9 cellular contexts compared by ENCODE assay signal in genomic region chr13:100513987-100514670, GRCh38.
DNase-seq lines count a peak whose midpoint lies in the region; ATAC-seq, FAIRE-seq and TF ChIP-seq lines count a peak whose summit lies in the region.
"Had no signal": no experiment of that assay in that cellular context is flagged by ENCODE, and none has a peak within 500 bp of the region (broad histone marks: within the 10 kb centered on the region; RNA-seq: fewer than 3 reads in every experiment).

No MANE protein-coding gene starts in this region.

- intact Hi-C loops in left ventricle myocardium inferior (cut with micrococcal nuclease) (loop anchor here (2.0 to 5.0 kb wide), 2 partner anchors 597 to 857 kb away; no protein-coding TSS in a partner anchor), upper lobe of right lung (cut with DNase I) (loop anchor here (10.0 kb wide), 1 partner anchor 859 kb away; no protein-coding TSS in a partner anchor)

- H3K27ac ChIP-seq in left ventricle myocardium inferior (replicated peaks) (peak overlapping the region; percentile 33), right atrium auricular region (no peak overlapping the region), upper lobe of right lung (no peak overlapping the region)
- H3K27ac ChIP-seq: breast epithelium had no signal

- H3K36me3 ChIP-seq in left ventricle myocardium inferior (peaks cover 8% of the 10 kb centered on the region), right atrium auricular region (no peaks in the 10 kb centered on the region), upper lobe of right lung (no peaks in the 10 kb centered on the region)
- H3K36me3 ChIP-seq: breast epithelium had no signal

- H3K27me3 ChIP-seq in left ventricle myocardium inferior (ENCODE audit: low read depth) (no peaks in the 10 kb centered on the region), right atrium auricular region (no peaks in the 10 kb centered on the region), upper lobe of right lung (no peaks in the 10 kb centered on the region)
- H3K27me3 ChIP-seq: breast epithelium had no signal

- H3K4me3 ChIP-seq in left ventricle myocardium inferior (no peak overlapping the region), right atrium auricular region (no peak overlapping the region), choroid plexus epithelial cell (ENCODE audit: low read depth, low read length) (no peak overlapping the region), upper lobe of right lung (no peak overlapping the region)
- H3K4me3 ChIP-seq: breast epithelium had no signal

- peaks cover 28% of the 10 kb centered on the region for H3K4me1 ChIP-seq in left ventricle myocardium inferior
- H3K4me1 ChIP-seq in right atrium auricular region = peaks cover 0 to 28% of the 10 kb centered on the region in 2 donors
- H3K4me1 ChIP-seq in upper lobe of right lung = peaks cover 10% of the 10 kb centered on the region
- H3K4me1 ChIP-seq: breast epithelium had no signal

- FAIRE-seq in GM19239 (lab: Jason Lieb, UNC) = no peak

- TF ChIP-seq CTCF in left ventricle myocardium inferior (IDR thresholded peaks at IDR 0.05; ENCODE audit: borderline replicate concordance) (no peak), right atrium auricular region (IDR thresholded peaks at IDR 0.05) (no peak), choroid plexus epithelial cell (conservative IDR thresholded peaks at IDR 0.05; ENCODE audit: low read depth, low read length) (no peak), upper lobe of right lung (IDR thresholded peaks at IDR 0.05) (no peak)

- ATAC-seq in upper lobe of right lung (peak; percentile 69), HG03039 (IDR thresholded peaks at IDR 0.05; ENCODE audit: unreplicated experiment) (no peak)

- H3K9me3 ChIP-seq in left ventricle myocardium inferior (replicated peaks) (no peaks in the 10 kb centered on the region), right atrium auricular region (no peaks in the 10 kb centered on the region), upper lobe of right lung (no peaks in the 10 kb centered on the region)
- H3K9me3 ChIP-seq: breast epithelium had no signal

- DNase-seq in left ventricle myocardium inferior (no peak), right atrium auricular region (ENCODE audit: low spot score) (no peak), NCI-H2227 treated with DMSO at 0.1 percent for 48 hours (lab: John Stamatoyannopoulos, UW) (peak; percentile 88), choroid plexus epithelial cell (ENCODE audit: low read depth) (peak; percentile 56), upper lobe of right lung (no peak), GM19239 (ENCODE audit: insufficient read length, low spot score) (no peak), CD1c-positive myeloid dendritic cell (ENCODE audit: extremely low spot score) (no peak)

Comparison
In these comparisons a context has a peak if more than half of its experiments do, and no peak if none do; other contexts are left out.
1. DNase-seq: peak in NCI-H2227 treated with DMSO at 0.1 percent for 48 hours (single experiment) and choroid plexus epithelial cell (single experiment); none in left ventricle myocardium inferior (single experiment), right atrium auricular region (single experiment), upper lobe of right lung (single experiment), GM19239 (single experiment) and CD1c-positive myeloid dendritic cell (single experiment).